Comparison of ENCODE assay signal across 2 cellular contexts in the genomic region with DNA sequence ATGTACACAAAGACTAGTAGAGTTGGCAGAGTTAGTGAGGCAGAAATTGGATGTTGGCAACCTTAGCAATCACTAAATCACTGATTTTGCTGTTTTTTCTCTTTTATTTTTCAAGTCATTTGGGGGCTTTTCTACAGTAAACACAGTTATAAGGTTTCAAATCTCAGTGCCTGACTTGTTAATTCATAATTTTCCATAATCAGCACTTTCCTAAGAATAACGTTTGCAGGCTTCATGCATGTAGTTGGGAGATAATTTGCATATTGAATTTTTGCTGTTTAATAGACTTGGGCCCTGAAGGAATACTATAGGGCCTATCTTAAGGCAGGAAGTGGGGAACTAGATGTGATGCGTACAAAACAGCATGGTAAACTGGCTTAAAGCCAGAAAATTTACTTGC.
A peak's percentile ranks its signal among the peaks of the same experiment; 100 is the strongest.
TF ChIP-seq lines count a peak whose summit lies in the region.

No MANE protein-coding gene starts in this region.

TF ChIP-seq in HepG2, 621 proteins besides CTCF, POLR2A, EP300 and RAD21:
- TF ChIP-seq MAFF (IDR thresholded peaks at IDR 0.05; ENCODE audit: low read depth, low read length) (peak; percentile 70), ZNF615 (CRISPR knock-in tag; IDR thresholded peaks at IDR 0.05; ENCODE audit: borderline replicate concordance) (no peak), MAFK (conservative IDR thresholded peaks at IDR 0.05 in 1 of 2, IDR thresholded peaks at IDR 0.05 in 1 of 2; ENCODE audit: low read length in 2 of 2) (peak; percentile 75 to 78), HNRNPUL1 (IDR thresholded peaks at IDR 0.05; ENCODE audit: low read depth, low read length) (no peak)
- TF ChIP-seq, protein P1, sequence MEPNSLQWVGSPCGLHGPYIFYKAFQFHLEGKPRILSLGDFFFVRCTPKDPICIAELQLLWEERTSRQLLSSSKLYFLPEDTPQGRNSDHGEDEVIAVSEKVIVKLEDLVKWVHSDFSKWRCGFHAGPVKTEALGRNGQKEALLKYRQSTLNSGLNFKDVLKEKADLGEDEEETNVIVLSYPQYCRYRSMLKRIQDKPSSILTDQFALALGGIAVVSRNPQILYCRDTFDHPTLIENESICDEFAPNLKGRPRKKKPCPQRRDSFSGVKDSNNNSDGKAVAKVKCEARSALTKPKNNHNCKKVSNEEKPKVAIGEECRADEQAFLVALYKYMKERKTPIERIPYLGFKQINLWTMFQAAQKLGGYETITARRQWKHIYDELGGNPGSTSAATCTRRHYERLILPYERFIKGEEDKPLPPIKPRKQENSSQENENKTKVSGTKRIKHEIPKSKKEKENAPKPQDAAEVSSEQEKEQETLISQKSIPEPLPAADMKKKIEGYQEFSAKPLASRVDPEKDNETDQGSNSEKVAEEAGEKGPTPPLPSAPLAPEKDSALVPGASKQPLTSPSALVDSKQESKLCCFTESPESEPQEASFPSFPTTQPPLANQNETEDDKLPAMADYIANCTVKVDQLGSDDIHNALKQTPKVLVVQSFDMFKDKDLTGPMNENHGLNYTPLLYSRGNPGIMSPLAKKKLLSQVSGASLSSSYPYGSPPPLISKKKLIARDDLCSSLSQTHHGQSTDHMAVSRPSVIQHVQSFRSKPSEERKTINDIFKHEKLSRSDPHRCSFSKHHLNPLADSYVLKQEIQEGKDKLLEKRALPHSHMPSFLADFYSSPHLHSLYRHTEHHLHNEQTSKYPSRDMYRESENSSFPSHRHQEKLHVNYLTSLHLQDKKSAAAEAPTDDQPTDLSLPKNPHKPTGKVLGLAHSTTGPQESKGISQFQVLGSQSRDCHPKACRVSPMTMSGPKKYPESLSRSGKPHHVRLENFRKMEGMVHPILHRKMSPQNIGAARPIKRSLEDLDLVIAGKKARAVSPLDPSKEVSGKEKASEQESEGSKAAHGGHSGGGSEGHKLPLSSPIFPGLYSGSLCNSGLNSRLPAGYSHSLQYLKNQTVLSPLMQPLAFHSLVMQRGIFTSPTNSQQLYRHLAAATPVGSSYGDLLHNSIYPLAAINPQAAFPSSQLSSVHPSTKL (CRISPR knock-in tag; IDR thresholded peaks at IDR 0.05) = no peak

TF ChIP-seq in H1, 55 proteins besides CTCF, POLR2A, EP300 and RAD21:
- TF ChIP-seq CTBP2 (IDR thresholded peaks at IDR 0.05; ENCODE audit: borderline replicate concordance, insufficient read depth, insufficient read length, low read length) (no peak), TEAD4 (IDR thresholded peaks at IDR 0.05; ENCODE audit: low read depth, low read length) (no peak), BRCA1 (IDR thresholded peaks at IDR 0.05; ENCODE audit: low read depth, low read length) (no peak), SIN3A (conservative IDR thresholded peaks at IDR 0.05 in 1 of 2, IDR thresholded peaks at IDR 0.05 in 1 of 2; ENCODE audit: low read depth in 1 of 2, low read length in 2 of 2) (no peak), CBX5 (IDR thresholded peaks at IDR 0.05; ENCODE audit: low read depth, low read length) (no peak), SRF (IDR thresholded peaks at IDR 0.05; ENCODE audit: low read depth, low read length) (no peak), TCF12 (IDR thresholded peaks at IDR 0.05; ENCODE audit: low read depth, low read length) (no peak), RXRA (IDR thresholded peaks at IDR 0.05; ENCODE audit: insufficient read depth, low read depth, low read length) (no peak), POLR2AphosphoS5 (IDR thresholded peaks at IDR 0.05; ENCODE audit: low read depth, low read length) (no peak), YY1 (IDR thresholded peaks at IDR 0.05; ENCODE audit: low read depth, low read length) (no peak)
- TF ChIP-seq, protein P2, sequence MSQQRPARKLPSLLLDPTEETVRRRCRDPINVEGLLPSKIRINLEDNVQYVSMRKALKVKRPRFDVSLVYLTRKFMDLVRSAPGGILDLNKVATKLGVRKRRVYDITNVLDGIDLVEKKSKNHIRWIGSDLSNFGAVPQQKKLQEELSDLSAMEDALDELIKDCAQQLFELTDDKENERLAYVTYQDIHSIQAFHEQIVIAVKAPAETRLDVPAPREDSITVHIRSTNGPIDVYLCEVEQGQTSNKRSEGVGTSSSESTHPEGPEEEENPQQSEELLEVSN (IDR thresholded peaks at IDR 0.05) = no peak
